16 cellular contexts compared by ENCODE assay signal in the genomic region with DNA sequence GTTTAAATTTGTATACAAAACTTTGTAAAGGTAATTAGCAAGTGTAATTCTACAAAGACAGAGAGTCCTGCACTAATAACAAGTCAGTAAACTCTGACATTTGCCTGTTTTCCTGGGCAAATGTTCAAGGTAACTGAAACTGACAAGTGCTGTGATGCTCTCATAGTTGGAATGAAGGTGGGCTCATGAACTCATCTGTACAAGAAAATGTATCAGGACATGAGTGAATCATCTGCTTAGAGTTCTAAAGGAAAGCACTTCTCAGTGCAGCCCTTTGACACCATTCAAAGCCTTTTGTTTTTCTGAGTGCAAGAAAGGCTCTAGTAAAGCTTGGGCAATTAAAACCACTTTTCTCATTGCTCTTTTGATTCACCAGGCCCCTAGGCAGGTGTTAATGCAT.
DNase-seq lines count a peak whose midpoint lies in the region; ATAC-seq and TF ChIP-seq lines count a peak whose summit lies in the region.
"Had no signal": no experiment of that assay in that cellular context is flagged by ENCODE, and none has a peak within 500 bp of the region (broad histone marks: within the 10 kb centered on the region; RNA-seq: fewer than 3 reads in every experiment).

No MANE protein-coding gene starts in this region.

- CTCF ChIA-PET in A673 (lab: Charles Lee) = no interaction called here

- no peaks in the 10 kb centered on the region for H3K4me1 Mint-ChIP-seq in stimulated activated naive CD8-positive, alpha-beta T cell treated with anti-CD3 and anti-CD28 coated beads, Interleukin-15, amount 100 ng/mL, for 72 hours

- no peaks in the 10 kb centered on the region for H3K27me3 Mint-ChIP-seq in stimulated activated naive CD8-positive, alpha-beta T cell treated with anti-CD3 and anti-CD28 coated beads, Interleukin-15, amount 100 ng/mL, for 72 hours
- H3K27me3 Mint-ChIP-seq: CD4-positive, alpha-beta memory T cell had no signal

- intact Hi-C loops in A673 (cut with micrococcal nuclease; ENCODE audit: unreplicated experiment) = no loop called here

- H3K9me3 Mint-ChIP-seq in stimulated activated naive CD8-positive, alpha-beta T cell treated with anti-CD3 and anti-CD28 coated beads, Interleukin-15, amount 100 ng/mL, for 72 hours = no peaks in the 10 kb centered on the region
- H3K9me3 Mint-ChIP-seq: CD4-positive, alpha-beta memory T cell had no signal

- no peaks in the 10 kb centered on the region for H3K9me3 ChIP-seq in A673 (ENCODE audit: low read depth, low read length, poor library complexity, severe bottlenecking)
- H3K9me3 ChIP-seq: BE2C had no signal

- no peak overlapping the region for H3K4me3 Mint-ChIP-seq in stimulated activated naive CD8-positive, alpha-beta T cell treated with anti-CD3 and anti-CD28 coated beads, Interleukin-15, amount 100 ng/mL, for 72 hours
- H3K4me3 Mint-ChIP-seq: CD4-positive, alpha-beta memory T cell had no signal

- no peaks in the 10 kb centered on the region for H3K36me3 ChIP-seq in A673 (ENCODE audit: insufficient read depth, low read length, poor library complexity, severe bottlenecking)
- H3K36me3 ChIP-seq: BE2C had no signal

- H3K4me1 ChIP-seq in A673 (ENCODE audit: insufficient read depth, low read length, poor library complexity, severe bottlenecking) = no peaks in the 10 kb centered on the region
- H3K4me1 ChIP-seq: BE2C had no signal

- DNase-seq in NCI-H2107 treated with DMSO at 0.1 percent for 48 hours (lab: John Stamatoyannopoulos, UW; ENCODE audit: unreplicated experiment) (peak; percentile 8), NCI-H2107 (lab: John Stamatoyannopoulos, UW) (no peak), iris pigment epithelial cell (ENCODE audit: low read depth) (peak; percentile 40), A673 (ENCODE audit: low spot score) (no peak), foreskin melanocyte (no peak)
- DNase-seq in stimulated activated naive CD8-positive, alpha-beta T cell treated with anti-CD3 and anti-CD28 coated beads, Interleukin-15, Interleukin-2, amounts not matched to agents 100 U/mL and 50 U/mL, for 24 hours = no peak
- no peak for DNase-seq in stimulated activated naive CD8-positive, alpha-beta T cell treated with anti-CD3 and anti-CD28 coated beads, Interleukin-15, amount 100 ng/mL, for 72 hours
- no peak for DNase-seq in stimulated activated CD4-positive, alpha-beta T cell treated with anti-CD3 and anti-CD28 coated beads, Interleukin-2, amount 100 ng/mL, for 48 hours
- DNase-seq: BE2C; CD4-positive, alpha-beta memory T cell; DMS79; GM23248 had no signal

- H3K27me3 ChIP-seq in A673 (replicated peaks; ENCODE audit: insufficient read depth, low read depth, low read length, poor library complexity) = no peaks in the 10 kb centered on the region
- H3K27me3 ChIP-seq: BE2C had no signal

- H3K27ac Mint-ChIP-seq in stimulated activated naive CD8-positive, alpha-beta T cell treated with anti-CD3 and anti-CD28 coated beads, Interleukin-15, amount 100 ng/mL, for 72 hours = no peak overlapping the region
- H3K27ac Mint-ChIP-seq: CD4-positive, alpha-beta memory T cell had no signal

- no peak for TF ChIP-seq CTCF in A673 (conservative IDR thresholded peaks at IDR 0.05; ENCODE audit: low read depth, low read length)

- peak; percentile 32 for ATAC-seq in stimulated activated naive CD8-positive, alpha-beta T cell treated with anti-CD3 and anti-CD28 coated beads, Interleukin-15, Interleukin-2, amounts not matched to agents 100 U/mL and 50 U/mL, for 24 hours
- no peak for ATAC-seq in stimulated activated naive CD8-positive, alpha-beta T cell treated with anti-CD3 and anti-CD28 coated beads, Interleukin-15, amount 100 ng/mL, for 72 hours
- ATAC-seq: GM12878, HCT116 had no signal

- no TSS peak for BruUV-seq in A673 (replicated peaks; lab: Mats Ljungman, UMichigan)

- no peak overlapping the region for H3K27ac ChIP-seq in A673 (ENCODE audit: low read depth, low read length, poor library complexity, severe bottlenecking)
- H3K27ac ChIP-seq: C4-2B, GM23248, HL-60 had no signal

- no peak overlapping the region for H3K4me3 ChIP-seq in A673 (ENCODE audit: low read depth, low read length, poor library complexity, severe bottlenecking)
- H3K4me3 ChIP-seq: GM12878, GM23248 had no signal

- POLR2A ChIA-PET in A673 (lab: Charles Lee; ENCODE audit: low non-redundant PET) = no interaction called here

Comparison
In these comparisons a context has a peak if more than half of its experiments do, and no peak if none do; other contexts are left out.
1. DNase-seq: peak in NCI-H2107 treated with DMSO at 0.1 percent for 48 hours (single experiment) and iris pigment epithelial cell (single experiment); none in NCI-H2107 (single experiment), stimulated activated naive CD8-positive, alpha-beta T cell treated with anti-CD3 and anti-CD28 coated beads, Interleukin-15, Interleukin-2, amounts not matched to agents 100 U/mL and 50 U/mL, for 24 hours (single experiment), stimulated activated naive CD8-positive, alpha-beta T cell treated with anti-CD3 and anti-CD28 coated beads, Interleukin-15, amount 100 ng/mL, for 72 hours (0 of 2), A673 (single experiment), stimulated activated CD4-positive, alpha-beta T cell treated with anti-CD3 and anti-CD28 coated beads, Interleukin-2, amount 100 ng/mL, for 48 hours (0 of 2) and foreskin melanocyte (single experiment).